ENCODE assay signal across 8 cellular contexts in the genomic region with DNA sequence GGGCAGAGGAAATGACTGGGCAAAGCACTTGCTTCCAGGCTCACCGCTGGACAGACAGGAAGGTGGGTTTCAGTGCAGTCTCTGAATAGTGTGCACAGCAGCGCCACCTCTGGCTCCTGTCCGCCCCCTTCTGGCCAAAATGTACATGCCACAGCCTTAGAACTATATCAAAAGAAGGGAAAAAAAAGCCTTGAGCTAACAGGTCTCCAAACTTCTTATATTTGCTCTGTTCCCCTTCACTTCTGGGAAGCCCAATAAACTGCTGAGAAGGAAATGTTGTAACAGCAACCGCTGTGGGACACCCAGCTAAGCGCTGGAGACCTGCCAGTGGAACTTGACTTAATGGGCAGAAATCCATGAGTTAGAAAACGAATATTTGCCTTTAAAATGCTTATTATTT. TPM values are rescaled to one million over a fixed set of nuclear protein-coding genes. Genes with fewer than 3 reads are reported as not detected.
A peak's percentile ranks its signal among the peaks of the same experiment; 100 is the strongest.
DNase-seq lines count a peak whose midpoint lies in the region; ATAC-seq, FAIRE-seq and TF ChIP-seq lines count a peak whose summit lies in the region.

No MANE protein-coding gene starts in this region.

- POLR2A ChIA-PET in Caco-2 (lab: Charles Lee) = no interaction called here

- H3K9me3 ChIP-seq in Caco-2 (no peaks in the 10 kb centered on the region), OCI-LY3 (ENCODE audit: insufficient read depth, low read length) (no peaks in the 10 kb centered on the region), stomach (no peaks in the 10 kb centered on the region)

- no peaks in the 10 kb centered on the region for H3K9me3 Mint-ChIP-seq in Caco-2 (ENCODE audit: unreplicated experiment)
- no peaks in the 10 kb centered on the region for H3K9me3 Mint-ChIP-seq in nephron

- TF ChIP-seq CTCF in Caco-2 (IDR thresholded peaks at IDR 0.05; ENCODE audit: insufficient read depth in 1 of 2, low read depth in 1 of 2, low read length in 1 of 2, severe bottlenecking in 1 of 2, unreplicated experiment in 1 of 2) (peak; percentile 64 to 91), OCI-LY3 (IDR thresholded peaks at IDR 0.05; ENCODE audit: low read depth, low read length) (peak; percentile 91), nephron (IDR thresholded peaks at IDR 0.05; ENCODE audit: unreplicated experiment in 3 of 3) (peak; percentile 55 to 74 (median 67)), stomach (IDR thresholded peaks at IDR 0.05) (peak in 5 of 7 experiments; percentile 46 to 84 (median 70))

- H3K4me1 ChIP-seq in Caco-2 = no peaks in the 10 kb centered on the region
- no peaks in the 10 kb centered on the region for H3K4me1 ChIP-seq in OCI-LY3 (ENCODE audit: low read length)
- H3K4me1 ChIP-seq in stomach = peaks cover 0 to 36% (median 9%) of the 10 kb centered on the region in 4 donors

- H3K27me3 Mint-ChIP-seq in Caco-2 (ENCODE audit: insufficient read depth, unreplicated experiment) (no peaks in the 10 kb centered on the region), nephron (ENCODE audit: low read depth) (no peaks in the 10 kb centered on the region)

- H3K36me3 Mint-ChIP-seq in Caco-2 (ENCODE audit: insufficient read depth, unreplicated experiment) (peaks cover 13% of the 10 kb centered on the region), nephron (ENCODE audit: low read depth) (peaks cover 50% of the 10 kb centered on the region)

- WGBS in stomach, 5 donors = 33 to 47% (median 44%) methylated on average over 6 of the region's 6 CpGs

- no peak for TF ChIP-seq POLR2A in stomach (IDR thresholded peaks at IDR 0.05)

- FAIRE-seq in HTR-8/SVneo (lab: Jason Lieb, UNC) = no peak

- H3K4me3 Mint-ChIP-seq in Caco-2 (ENCODE audit: unreplicated experiment) (no peak overlapping the region), nephron (no peak overlapping the region)

- intact Hi-C loops in Caco-2 (cut with micrococcal nuclease; ENCODE audit: unreplicated experiment) = loop anchor here (10.0 kb wide), 2 partner anchors 91 to 371 kb away; no protein-coding TSS in a partner anchor
- intact Hi-C loops in stomach (cut with DNase I; ENCODE audit: low total_unique reads) = no loop called here
- intact Hi-C loops in posterior vena cava (cut with DNase I) = no loop called here

- peak; percentile 61 for ATAC-seq in esophagus mucosa

- no peak overlapping the region for H3K4me2 ChIP-seq in OCI-LY3 (ENCODE audit: low read length)

- peaks cover 2% of the 10 kb centered on the region; the same call in 1 of the 2 replicates for H3K36me3 ChIP-seq in Caco-2 (ENCODE audit: control insufficient read depth, insufficient read depth, low read length)
- peaks cover 16% of the 10 kb centered on the region for H3K36me3 ChIP-seq in OCI-LY3 (replicated peaks; ENCODE audit: low read depth, low read length)
- peaks cover 10 to 81% (median 75%) of the 10 kb centered on the region in 4 donors for H3K36me3 ChIP-seq in stomach

- no peaks in the 10 kb centered on the region for H3K79me2 ChIP-seq in OCI-LY3 (ENCODE audit: low read length)

- H3K4me3 ChIP-seq in Caco-2 (ENCODE audit: low read depth, low read length) (no peak overlapping the region), OCI-LY3 (ENCODE audit: low read length) (no peak overlapping the region), stomach (no peak overlapping the region)

- no peaks in the 10 kb centered on the region for H3K4me1 Mint-ChIP-seq in Caco-2 (ENCODE audit: low read depth, unreplicated experiment)
- H3K4me1 Mint-ChIP-seq in nephron = no peaks in the 10 kb centered on the region

- no peak overlapping the region for H3K9ac ChIP-seq in OCI-LY3 (ENCODE audit: low read length)

- CTCF ChIA-PET in Caco-2 (lab: Charles Lee) = interaction anchor here (0.6 to 2.8 kb wide), 11 partner anchors 10 to 263 kb away, joined by 3 to 13 read pairs (median 5); no protein-coding TSS in a partner anchor

- H3K27ac ChIP-seq in OCI-LY3 (ENCODE audit: low read length) (no peak overlapping the region), stomach (peak overlapping the region in 1 of 5 donors; percentile 56)

- H3K27ac Mint-ChIP-seq in Caco-2 (ENCODE audit: unreplicated experiment) (no peak overlapping the region), nephron (no peak overlapping the region)

- no peak overlapping the region for H2AFZ ChIP-seq in OCI-LY3 (ENCODE audit: low read depth, low read length)

- BruUV-seq in Caco-2 (replicated peaks; lab: Mats Ljungman, UMichigan) = no TSS peak

- TF ChIP-seq EP300 in stomach (IDR thresholded peaks at IDR 0.05) = no peak

- H3K27me3 ChIP-seq in Caco-2 (replicated peaks; ENCODE audit: control insufficient read depth, insufficient read depth, low read length) (no peaks in the 10 kb centered on the region), OCI-LY3 (ENCODE audit: low read depth, low read length) (no peaks in the 10 kb centered on the region), stomach (no peaks in the 10 kb centered on the region)

- H4K20me1 ChIP-seq in OCI-LY3 (ENCODE audit: insufficient read depth, low read length) = no peaks in the 10 kb centered on the region

- DNase-seq in Caco-2 (peak; percentile 51 to 70), HTR-8/SVneo (ENCODE audit: insufficient read length, low spot score) (peak; percentile 48), stomach (peak; percentile 68), posterior vena cava (ENCODE audit: low spot score) (no peak)
- DNase-seq in activated CD8-positive, alpha-beta memory T cell treated with anti-CD3 and anti-CD28 coated beads, Interleukin-2, amount 50 U/mL, for 48 hours = peak; percentile 82

RNA-seq across cellular contexts. Expression of a gene that starts 17.5 kb away (rescaled TPM):
- total RNA-seq in Caco-2 (2022) = 12.0 and 12.4 TPM in 2 replicates
- 14.8 TPM for total RNA-seq in esophagus mucosa
- total RNA-seq in stomach = 10 to 100 TPM; 17.4 to 80.5 (median 30.4) TPM
- 10 to 100 TPM; 11.0 to 25.7 (median 20.2) TPM for polyA plus RNA-seq in stomach
- total RNA-seq in posterior vena cava = 10 to 100 TPM; 13.5 to 17.4 TPM
